In the genomic region with DNA sequence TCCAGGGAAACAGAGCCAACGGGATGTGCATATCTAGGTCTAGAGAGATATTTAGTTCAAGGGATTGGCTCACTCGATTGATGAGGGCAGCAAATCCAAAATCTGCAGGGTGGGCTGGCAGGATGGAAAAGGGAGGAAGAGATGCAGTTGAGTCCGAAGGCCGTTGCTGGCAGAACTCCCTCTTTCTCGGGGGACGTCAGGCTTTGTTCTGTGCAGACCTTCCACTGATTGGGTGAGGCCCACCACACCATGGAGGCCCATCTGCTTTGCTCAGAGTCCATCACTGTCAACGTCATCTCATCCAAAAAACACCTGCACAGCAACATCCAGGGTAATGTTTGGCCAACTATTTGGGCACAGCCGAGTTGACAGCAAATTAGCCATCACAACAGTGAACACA, we compare ENCODE assay signal across 26 cellular contexts.
"Had no signal": no experiment of that assay in that cellular context is flagged by ENCODE, and none has a peak within 500 bp of the region (broad histone marks: within the 10 kb centered on the region; RNA-seq: fewer than 3 reads in every experiment).

No MANE protein-coding gene starts in this region.

- H3K4me3 Mint-ChIP-seq: activated CD4-positive, alpha-beta T cell treated with anti-CD3 and anti-CD28 coated beads, Interleukin-2, amount 10 ng/mL, durations not matched to agents 24 days and 14 days; activated CD8-positive, alpha-beta T cell treated with anti-CD3 and anti-CD28 coated beads for 36 hours; activated naive CD8-positive, alpha-beta T cell treated with anti-CD3 and anti-CD28 coated beads for 36 hours; activated T-cell treated with anti-CD3 and anti-CD28 coated beads, Interleukin-2, amount 50 U/mL, for 72 hours; activated T-helper 17 cell treated with anti-CD3 and anti-CD28 coated beads, Interleukin-2, amount 50 U/mL, for 72 hours; central memory CD8-positive, alpha-beta T cell had no signal

- FAIRE-seq: astrocyte, RCC 7860 had no signal

- H3K4me1 ChIP-seq: body of pancreas had no signal

- H3K9me3 ChIP-seq: body of pancreas had no signal

- H3K27me3 Mint-ChIP-seq: activated CD8-positive, alpha-beta T cell treated with anti-CD3 and anti-CD28 coated beads for 36 hours; activated naive CD8-positive, alpha-beta T cell treated with anti-CD3 and anti-CD28 coated beads for 36 hours had no signal

- H3K27ac ChIP-seq: body of pancreas, PC-9, RWPE1, WERI-Rb-1 had no signal

- H3K36me3 Mint-ChIP-seq: activated naive CD8-positive, alpha-beta T cell treated with anti-CD3 and anti-CD28 coated beads for 36 hours had no signal

- H3K27me3 ChIP-seq: body of pancreas had no signal

- H3K27ac Mint-ChIP-seq: activated CD4-positive, alpha-beta T cell treated with anti-CD3 and anti-CD28 coated beads, Interleukin-2, amount 10 ng/mL, durations not matched to agents 24 days and 14 days; activated CD8-positive, alpha-beta T cell treated with anti-CD3 and anti-CD28 coated beads for 36 hours; activated naive CD8-positive, alpha-beta T cell treated with anti-CD3 and anti-CD28 coated beads for 36 hours; activated T-cell treated with anti-CD3 and anti-CD28 coated beads, Interleukin-2, amount 50 U/mL, for 72 hours; activated T-helper 17 cell treated with anti-CD3 and anti-CD28 coated beads, Interleukin-2, amount 50 U/mL, for 72 hours had no signal

- H3K4me2 ChIP-seq: PC-9 had no signal

- H3K4me3 ChIP-seq: body of pancreas, PC-9 had no signal

- DNase-seq: activated CD4-positive, alpha-beta T cell treated with anti-CD3 and anti-CD28 coated beads, Interleukin-2, amount 10 ng/mL, durations not matched to agents 24 days and 14 days; activated CD4-positive, alpha-beta T cell treated with anti-CD3 and anti-CD28 coated beads, Interleukin-2, amount 50 U/mL, for 4 hours; activated CD8-positive, alpha-beta T cell treated with anti-CD3 and anti-CD28 coated beads for 36 hours; activated effector memory CD4-positive, alpha-beta T cell treated with anti-CD3 and anti-CD28 coated beads, Interleukin-2, amount 50 U/mL, for 16 hours; activated naive CD4-positive, alpha-beta T cell; activated naive CD4-positive, alpha-beta T cell treated with anti-CD3 and anti-CD28 coated beads, Interleukin-2, amount 50 U/mL, for 16 hours; activated naive CD8-positive, alpha-beta T cell treated with anti-CD3 and anti-CD28 coated beads for 36 hours; activated T-cell treated with anti-CD3 and anti-CD28 coated beads, Interleukin-2, amount 50 U/mL, for 1 hour; activated T-cell treated with anti-CD3 and anti-CD28 coated beads, Interleukin-2, amount 50 U/mL, for 72 hours; body of pancreas; Karpas-422; KBM-7; NCI-H1105 treated with DMSO at 0.1 percent for 48 hours; NCI-H1436; NCI-H1930; NCI-H2081 treated with DMSO at 0.1 percent for 48 hours; NCI-H345; PC-9; Right ventricle myocardium superior; T1000; WERI-Rb-1 had no signal

- H2AFZ ChIP-seq: PC-9 had no signal

- H3K36me3 ChIP-seq: WERI-Rb-1 had no signal

- ATAC-seq: activated CD8-positive, alpha-beta T cell treated with anti-CD3 and anti-CD28 coated beads for 36 hours; activated T-cell treated with anti-CD3 and anti-CD28 coated beads, Interleukin-2, amount 50 U/mL, for 72 hours; activated T-helper 17 cell treated with anti-CD3 and anti-CD28 coated beads, Interleukin-2, amount 50 U/mL, for 72 hours; body of pancreas had no signal

- H3K9me3 Mint-ChIP-seq: activated CD4-positive, alpha-beta T cell treated with anti-CD3 and anti-CD28 coated beads, Interleukin-2, amount 10 ng/mL, durations not matched to agents 24 days and 14 days; activated CD8-positive, alpha-beta T cell treated with anti-CD3 and anti-CD28 coated beads for 36 hours; activated naive CD8-positive, alpha-beta T cell treated with anti-CD3 and anti-CD28 coated beads for 36 hours; activated T-cell treated with anti-CD3 and anti-CD28 coated beads, Interleukin-2, amount 50 U/mL, for 72 hours; activated T-helper 17 cell treated with anti-CD3 and anti-CD28 coated beads, Interleukin-2, amount 50 U/mL, for 72 hours; central memory CD8-positive, alpha-beta T cell had no signal
